In the genomic region with DNA sequence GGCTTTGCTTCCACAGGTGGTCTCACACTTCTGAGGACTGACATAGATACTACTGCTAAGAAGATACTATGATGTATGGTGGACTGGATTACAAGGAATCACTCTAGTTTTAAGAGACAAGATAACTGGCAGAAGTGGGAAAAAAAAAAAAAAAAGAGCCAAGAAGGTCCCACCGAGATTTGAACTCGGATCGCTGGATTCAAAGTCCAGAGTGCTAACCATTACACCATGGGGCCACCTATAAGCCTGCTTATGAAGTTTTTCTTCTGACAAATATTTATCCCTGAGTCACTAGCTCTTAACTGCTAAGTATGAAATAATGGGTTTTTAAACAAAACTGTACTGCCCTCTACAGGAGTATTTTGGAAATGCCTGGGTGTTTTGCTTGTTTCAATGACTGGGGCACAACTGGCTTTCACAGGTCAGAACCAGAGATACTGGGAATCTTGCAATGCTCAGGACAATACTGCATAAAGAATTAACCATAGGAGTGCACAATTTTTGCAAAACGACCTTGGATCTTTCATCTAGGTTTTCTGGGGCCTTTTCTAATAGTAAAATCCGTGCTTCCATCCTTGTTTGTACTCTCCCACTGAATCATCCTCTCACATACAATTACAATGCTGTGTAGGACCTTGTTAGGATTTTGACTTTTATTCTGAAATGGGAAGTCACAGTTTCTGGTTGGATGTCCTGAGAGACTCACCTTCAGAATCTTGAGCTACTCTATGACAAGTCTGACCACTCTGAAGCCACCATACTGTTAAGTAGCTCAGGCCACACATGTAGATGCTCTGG, we compare ENCODE assay signal across 1 cellular context.
TF ChIP-seq lines count a peak whose summit lies in the region.

No MANE protein-coding gene starts in this region.

TF ChIP-seq in K562, 482 proteins besides CTCF, POLR2A, EP300 and RAD21 (continued from another document and continues in another):
- TF ChIP-seq, protein P1, sequence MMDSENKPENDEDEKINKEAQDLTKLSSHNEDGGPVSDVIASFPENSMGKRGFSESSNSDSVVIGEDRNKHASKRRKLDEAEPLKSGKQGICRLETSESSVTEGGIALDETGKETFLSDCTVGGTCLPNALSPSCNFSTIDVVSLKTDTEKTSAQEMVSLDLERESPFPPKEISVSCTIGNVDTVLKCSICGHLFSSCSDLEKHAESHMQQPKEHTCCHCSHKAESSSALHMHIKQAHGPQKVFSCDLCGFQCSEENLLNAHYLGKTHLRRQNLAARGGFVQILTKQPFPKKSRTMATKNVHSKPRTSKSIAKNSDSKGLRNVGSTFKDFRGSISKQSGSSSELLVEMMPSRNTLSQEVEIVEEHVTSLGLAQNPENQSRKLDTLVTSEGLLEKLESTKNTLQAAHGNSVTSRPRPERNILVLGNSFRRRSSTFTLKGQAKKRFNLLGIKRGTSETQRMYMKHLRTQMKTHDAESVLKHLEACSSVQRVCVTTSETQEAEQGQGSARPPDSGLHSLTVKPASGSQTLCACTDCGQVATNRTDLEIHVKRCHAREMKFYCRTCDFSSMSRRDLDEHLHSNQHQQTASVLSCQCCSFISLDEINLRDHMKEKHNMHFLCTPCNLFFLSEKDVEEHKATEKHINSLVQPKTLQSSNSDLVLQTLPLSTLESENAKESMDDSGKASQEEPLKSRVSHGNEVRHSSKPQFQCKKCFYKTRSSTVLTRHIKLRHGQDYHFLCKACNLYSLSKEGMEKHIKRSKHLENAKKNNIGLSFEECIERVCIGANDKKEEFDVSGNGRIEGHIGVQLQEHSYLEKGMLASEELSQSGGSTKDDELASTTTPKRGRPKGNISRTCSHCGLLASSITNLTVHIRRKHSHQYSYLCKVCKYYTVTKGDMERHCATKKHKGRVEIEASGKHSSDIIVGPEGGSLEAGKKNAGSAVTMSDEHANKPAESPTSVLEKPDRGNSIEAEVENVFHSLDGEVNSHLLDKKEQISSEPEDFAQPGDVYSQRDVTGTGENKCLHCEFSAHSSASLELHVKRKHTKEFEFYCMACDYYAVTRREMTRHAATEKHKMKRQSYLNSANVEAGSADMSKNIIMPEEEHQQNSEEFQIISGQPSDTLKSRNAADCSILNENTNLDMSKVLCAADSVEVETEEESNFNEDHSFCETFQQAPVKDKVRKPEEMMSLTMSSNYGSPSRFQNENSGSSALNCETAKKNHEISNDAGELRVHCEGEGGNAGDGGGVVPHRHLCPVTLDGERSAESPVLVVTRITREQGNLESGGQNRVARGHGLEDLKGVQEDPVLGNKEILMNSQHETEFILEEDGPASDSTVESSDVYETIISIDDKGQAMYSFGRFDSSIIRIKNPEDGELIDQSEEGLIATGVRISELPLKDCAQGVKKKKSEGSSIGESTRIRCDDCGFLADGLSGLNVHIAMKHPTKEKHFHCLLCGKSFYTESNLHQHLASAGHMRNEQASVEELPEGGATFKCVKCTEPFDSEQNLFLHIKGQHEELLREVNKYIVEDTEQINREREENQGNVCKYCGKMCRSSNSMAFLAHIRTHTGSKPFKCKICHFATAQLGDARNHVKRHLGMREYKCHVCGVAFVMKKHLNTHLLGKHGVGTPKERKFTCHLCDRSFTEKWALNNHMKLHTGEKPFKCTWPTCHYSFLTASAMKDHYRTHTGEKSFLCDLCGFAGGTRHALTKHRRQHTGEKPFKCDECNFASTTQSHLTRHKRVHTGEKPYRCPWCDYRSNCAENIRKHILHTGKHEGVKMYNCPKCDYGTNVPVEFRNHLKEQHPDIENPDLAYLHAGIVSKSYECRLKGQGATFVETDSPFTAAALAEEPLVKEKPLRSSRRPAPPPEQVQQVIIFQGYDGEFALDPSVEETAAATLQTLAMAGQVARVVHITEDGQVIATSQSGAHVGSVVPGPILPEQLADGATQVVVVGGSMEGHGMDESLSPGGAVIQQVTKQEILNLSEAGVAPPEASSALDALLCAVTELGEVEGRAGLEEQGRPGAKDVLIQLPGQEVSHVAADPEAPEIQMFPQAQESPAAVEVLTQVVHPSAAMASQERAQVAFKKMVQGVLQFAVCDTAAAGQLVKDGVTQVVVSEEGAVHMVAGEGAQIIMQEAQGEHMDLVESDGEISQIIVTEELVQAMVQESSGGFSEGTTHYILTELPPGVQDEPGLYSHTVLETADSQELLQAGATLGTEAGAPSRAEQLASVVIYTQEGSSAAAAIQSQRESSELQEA (IDR thresholded peaks at IDR 0.05; ENCODE audit: low read depth) = peak; percentile 78
- TF ChIP-seq ZNF121 (CRISPR knock-in tag; conservative IDR thresholded peaks at IDR 0.05) (no peak), PPARD (CRISPR knock-in tag; IDR thresholded peaks at IDR 0.05) (no peak), TSC22D4 (tag; IDR thresholded peaks at IDR 0.05) (no peak), NEUROD1 (IDR thresholded peaks at IDR 0.05; ENCODE audit: borderline replicate concordance, low read depth, low read length, partially characterized antibody) (no peak), TFAM (CRISPR knock-in tag; conservative IDR thresholded peaks at IDR 0.05) (no peak), TEAD1 (CRISPR knock-in tag; IDR thresholded peaks at IDR 0.05) (0 out of 4 replicates have a peak, but pooled peaks of 1 of the 2 experiments have one; percentile 8), SIX5 (IDR thresholded peaks at IDR 0.05; ENCODE audit: borderline replicate concordance in 1 of 2, insufficient read depth in 1 of 2, low read depth in 1 of 2, low read length in 2 of 2) (no peak), POLR2AphosphoS5 (IDR thresholded peaks at IDR 0.05; ENCODE audit: control insufficient read depth, insufficient read depth, low read depth, low read length) (no peak), ZNF232 (CRISPR knock-in tag; IDR thresholded peaks at IDR 0.05) (no peak), XRCC4 (IDR thresholded peaks at IDR 0.05; ENCODE audit: extremely low read depth, insufficient read depth, insufficient read length) (no peak), PHTF2 (CRISPR knock-in tag; IDR thresholded peaks at IDR 0.05) (no peak), SRSF7 (optimal IDR thresholded peaks at IDR 0.05; ENCODE audit: low read depth, low read length) (no peak), MYNN (IDR thresholded peaks at IDR 0.05) (peak; percentile 99), MYNN (CRISPR knock-in tag; IDR thresholded peaks at IDR 0.05) (peak; percentile 85), NFIC (IDR thresholded peaks at IDR 0.05) (peak; percentile 78), PHB2 (IDR thresholded peaks at IDR 0.05; ENCODE audit: low read depth) (no peak), TAF1 (IDR thresholded peaks at IDR 0.05; ENCODE audit: control insufficient read depth, extremely low read depth, insufficient read depth, low read length, severe bottlenecking) (no peak)
- TF ChIP-seq, protein P2, sequence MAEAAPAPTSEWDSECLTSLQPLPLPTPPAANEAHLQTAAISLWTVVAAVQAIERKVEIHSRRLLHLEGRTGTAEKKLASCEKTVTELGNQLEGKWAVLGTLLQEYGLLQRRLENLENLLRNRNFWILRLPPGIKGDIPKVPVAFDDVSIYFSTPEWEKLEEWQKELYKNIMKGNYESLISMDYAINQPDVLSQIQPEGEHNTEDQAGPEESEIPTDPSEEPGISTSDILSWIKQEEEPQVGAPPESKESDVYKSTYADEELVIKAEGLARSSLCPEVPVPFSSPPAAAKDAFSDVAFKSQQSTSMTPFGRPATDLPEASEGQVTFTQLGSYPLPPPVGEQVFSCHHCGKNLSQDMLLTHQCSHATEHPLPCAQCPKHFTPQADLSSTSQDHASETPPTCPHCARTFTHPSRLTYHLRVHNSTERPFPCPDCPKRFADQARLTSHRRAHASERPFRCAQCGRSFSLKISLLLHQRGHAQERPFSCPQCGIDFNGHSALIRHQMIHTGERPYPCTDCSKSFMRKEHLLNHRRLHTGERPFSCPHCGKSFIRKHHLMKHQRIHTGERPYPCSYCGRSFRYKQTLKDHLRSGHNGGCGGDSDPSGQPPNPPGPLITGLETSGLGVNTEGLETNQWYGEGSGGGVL (CRISPR knock-in tag; IDR thresholded peaks at IDR 0.05) = no peak
- TF ChIP-seq, protein P3, sequence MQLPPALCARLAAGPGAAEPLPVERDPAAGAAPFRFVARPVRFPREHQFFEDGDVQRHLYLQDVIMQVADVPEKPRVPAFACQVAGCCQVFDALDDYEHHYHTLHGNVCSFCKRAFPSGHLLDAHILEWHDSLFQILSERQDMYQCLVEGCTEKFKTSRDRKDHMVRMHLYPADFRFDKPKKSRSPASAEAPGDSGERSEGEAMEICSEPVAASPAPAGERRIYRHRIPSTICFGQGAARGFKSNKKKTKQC (CRISPR knock-in tag; IDR thresholded peaks at IDR 0.05) = no peak
- TF ChIP-seq, protein P4, sequence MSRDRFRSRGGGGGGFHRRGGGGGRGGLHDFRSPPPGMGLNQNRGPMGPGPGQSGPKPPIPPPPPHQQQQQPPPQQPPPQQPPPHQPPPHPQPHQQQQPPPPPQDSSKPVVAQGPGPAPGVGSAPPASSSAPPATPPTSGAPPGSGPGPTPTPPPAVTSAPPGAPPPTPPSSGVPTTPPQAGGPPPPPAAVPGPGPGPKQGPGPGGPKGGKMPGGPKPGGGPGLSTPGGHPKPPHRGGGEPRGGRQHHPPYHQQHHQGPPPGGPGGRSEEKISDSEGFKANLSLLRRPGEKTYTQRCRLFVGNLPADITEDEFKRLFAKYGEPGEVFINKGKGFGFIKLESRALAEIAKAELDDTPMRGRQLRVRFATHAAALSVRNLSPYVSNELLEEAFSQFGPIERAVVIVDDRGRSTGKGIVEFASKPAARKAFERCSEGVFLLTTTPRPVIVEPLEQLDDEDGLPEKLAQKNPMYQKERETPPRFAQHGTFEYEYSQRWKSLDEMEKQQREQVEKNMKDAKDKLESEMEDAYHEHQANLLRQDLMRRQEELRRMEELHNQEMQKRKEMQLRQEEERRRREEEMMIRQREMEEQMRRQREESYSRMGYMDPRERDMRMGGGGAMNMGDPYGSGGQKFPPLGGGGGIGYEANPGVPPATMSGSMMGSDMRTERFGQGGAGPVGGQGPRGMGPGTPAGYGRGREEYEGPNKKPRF (IDR thresholded peaks at IDR 0.05; ENCODE audit: low read depth, low read length) = no peak
- TF ChIP-seq, protein P5, sequence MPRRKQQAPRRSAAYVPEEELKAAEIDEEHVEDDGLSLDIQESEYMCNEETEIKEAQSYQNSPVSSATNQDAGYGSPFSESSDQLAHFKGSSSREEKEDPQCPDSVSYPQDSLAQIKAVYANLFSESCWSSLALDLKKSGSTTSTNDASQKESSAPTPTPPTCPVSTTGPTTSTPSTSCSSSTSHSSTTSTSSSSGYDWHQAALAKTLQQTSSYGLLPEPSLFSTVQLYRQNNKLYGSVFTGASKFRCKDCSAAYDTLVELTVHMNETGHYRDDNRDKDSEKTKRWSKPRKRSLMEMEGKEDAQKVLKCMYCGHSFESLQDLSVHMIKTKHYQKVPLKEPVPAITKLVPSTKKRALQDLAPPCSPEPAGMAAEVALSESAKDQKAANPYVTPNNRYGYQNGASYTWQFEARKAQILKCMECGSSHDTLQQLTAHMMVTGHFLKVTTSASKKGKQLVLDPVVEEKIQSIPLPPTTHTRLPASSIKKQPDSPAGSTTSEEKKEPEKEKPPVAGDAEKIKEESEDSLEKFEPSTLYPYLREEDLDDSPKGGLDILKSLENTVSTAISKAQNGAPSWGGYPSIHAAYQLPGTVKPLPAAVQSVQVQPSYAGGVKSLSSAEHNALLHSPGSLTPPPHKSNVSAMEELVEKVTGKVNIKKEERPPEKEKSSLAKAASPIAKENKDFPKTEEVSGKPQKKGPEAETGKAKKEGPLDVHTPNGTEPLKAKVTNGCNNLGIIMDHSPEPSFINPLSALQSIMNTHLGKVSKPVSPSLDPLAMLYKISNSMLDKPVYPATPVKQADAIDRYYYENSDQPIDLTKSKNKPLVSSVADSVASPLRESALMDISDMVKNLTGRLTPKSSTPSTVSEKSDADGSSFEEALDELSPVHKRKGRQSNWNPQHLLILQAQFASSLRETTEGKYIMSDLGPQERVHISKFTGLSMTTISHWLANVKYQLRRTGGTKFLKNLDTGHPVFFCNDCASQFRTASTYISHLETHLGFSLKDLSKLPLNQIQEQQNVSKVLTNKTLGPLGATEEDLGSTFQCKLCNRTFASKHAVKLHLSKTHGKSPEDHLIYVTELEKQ (CRISPR knock-in tag; IDR thresholded peaks at IDR 0.05) = no peak
- TF ChIP-seq, protein P6, sequence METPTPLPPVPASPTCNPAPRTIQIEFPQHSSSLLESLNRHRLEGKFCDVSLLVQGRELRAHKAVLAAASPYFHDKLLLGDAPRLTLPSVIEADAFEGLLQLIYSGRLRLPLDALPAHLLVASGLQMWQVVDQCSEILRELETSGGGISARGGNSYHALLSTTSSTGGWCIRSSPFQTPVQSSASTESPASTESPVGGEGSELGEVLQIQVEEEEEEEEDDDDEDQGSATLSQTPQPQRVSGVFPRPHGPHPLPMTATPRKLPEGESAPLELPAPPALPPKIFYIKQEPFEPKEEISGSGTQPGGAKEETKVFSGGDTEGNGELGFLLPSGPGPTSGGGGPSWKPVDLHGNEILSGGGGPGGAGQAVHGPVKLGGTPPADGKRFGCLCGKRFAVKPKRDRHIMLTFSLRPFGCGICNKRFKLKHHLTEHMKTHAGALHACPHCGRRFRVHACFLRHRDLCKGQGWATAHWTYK (CRISPR knock-in tag; IDR thresholded peaks at IDR 0.05) = no peak
- TF ChIP-seq, protein P7, sequence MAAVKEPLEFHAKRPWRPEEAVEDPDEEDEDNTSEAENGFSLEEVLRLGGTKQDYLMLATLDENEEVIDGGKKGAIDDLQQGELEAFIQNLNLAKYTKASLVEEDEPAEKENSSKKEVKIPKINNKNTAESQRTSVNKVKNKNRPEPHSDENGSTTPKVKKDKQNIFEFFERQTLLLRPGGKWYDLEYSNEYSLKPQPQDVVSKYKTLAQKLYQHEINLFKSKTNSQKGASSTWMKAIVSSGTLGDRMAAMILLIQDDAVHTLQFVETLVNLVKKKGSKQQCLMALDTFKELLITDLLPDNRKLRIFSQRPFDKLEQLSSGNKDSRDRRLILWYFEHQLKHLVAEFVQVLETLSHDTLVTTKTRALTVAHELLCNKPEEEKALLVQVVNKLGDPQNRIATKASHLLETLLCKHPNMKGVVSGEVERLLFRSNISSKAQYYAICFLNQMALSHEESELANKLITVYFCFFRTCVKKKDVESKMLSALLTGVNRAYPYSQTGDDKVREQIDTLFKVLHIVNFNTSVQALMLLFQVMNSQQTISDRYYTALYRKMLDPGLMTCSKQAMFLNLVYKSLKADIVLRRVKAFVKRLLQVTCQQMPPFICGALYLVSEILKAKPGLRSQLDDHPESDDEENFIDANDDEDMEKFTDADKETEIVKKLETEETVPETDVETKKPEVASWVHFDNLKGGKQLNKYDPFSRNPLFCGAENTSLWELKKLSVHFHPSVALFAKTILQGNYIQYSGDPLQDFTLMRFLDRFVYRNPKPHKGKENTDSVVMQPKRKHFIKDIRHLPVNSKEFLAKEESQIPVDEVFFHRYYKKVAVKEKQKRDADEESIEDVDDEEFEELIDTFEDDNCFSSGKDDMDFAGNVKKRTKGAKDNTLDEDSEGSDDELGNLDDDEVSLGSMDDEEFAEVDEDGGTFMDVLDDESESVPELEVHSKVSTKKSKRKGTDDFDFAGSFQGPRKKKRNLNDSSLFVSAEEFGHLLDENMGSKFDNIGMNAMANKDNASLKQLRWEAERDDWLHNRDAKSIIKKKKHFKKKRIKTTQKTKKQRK (IDR thresholded peaks at IDR 0.05; ENCODE audit: borderline replicate concordance, low read depth, low read length) = no peak
- TF ChIP-seq, protein P8, sequence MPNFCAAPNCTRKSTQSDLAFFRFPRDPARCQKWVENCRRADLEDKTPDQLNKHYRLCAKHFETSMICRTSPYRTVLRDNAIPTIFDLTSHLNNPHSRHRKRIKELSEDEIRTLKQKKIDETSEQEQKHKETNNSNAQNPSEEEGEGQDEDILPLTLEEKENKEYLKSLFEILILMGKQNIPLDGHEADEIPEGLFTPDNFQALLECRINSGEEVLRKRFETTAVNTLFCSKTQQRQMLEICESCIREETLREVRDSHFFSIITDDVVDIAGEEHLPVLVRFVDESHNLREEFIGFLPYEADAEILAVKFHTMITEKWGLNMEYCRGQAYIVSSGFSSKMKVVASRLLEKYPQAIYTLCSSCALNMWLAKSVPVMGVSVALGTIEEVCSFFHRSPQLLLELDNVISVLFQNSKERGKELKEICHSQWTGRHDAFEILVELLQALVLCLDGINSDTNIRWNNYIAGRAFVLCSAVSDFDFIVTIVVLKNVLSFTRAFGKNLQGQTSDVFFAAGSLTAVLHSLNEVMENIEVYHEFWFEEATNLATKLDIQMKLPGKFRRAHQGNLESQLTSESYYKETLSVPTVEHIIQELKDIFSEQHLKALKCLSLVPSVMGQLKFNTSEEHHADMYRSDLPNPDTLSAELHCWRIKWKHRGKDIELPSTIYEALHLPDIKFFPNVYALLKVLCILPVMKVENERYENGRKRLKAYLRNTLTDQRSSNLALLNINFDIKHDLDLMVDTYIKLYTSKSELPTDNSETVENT (CRISPR knock-in tag; IDR thresholded peaks at IDR 0.05) = no peak
